1 cellular context compared by ENCODE assay signal in genomic region chr19:30065680-30066606, GRCh38.
TF ChIP-seq lines count a peak whose summit lies in the region.

No MANE protein-coding gene starts in this region.

TF ChIP-seq in HEK293, 187 proteins besides CTCF, POLR2A, EP300 and RAD21 (continued from another document):
- TF ChIP-seq ZBTB10 (tag by site-specific recombination; IDR thresholded peaks at IDR 0.05) (no peak), WT1 (tag by site-specific recombination; IDR thresholded peaks at IDR 0.05) (no peak), KLF10 (tag by site-specific recombination; IDR thresholded peaks at IDR 0.05) (no peak), ZNF580 (tag by site-specific recombination; IDR thresholded peaks at IDR 0.05) (peak; percentile 74; the same call in 1 of the 2 replicates)
